In genomic region chr17:72126575-72127486, GRCh38 we compare ENCODE assay signal across 1 cellular context.
TF ChIP-seq lines count a peak whose summit lies in the region.

No MANE protein-coding gene starts in this region.

TF ChIP-seq in HepG2, 621 proteins besides CTCF, POLR2A, EP300 and RAD21 (continued from another document and continues in another):
- TF ChIP-seq, protein P1, sequence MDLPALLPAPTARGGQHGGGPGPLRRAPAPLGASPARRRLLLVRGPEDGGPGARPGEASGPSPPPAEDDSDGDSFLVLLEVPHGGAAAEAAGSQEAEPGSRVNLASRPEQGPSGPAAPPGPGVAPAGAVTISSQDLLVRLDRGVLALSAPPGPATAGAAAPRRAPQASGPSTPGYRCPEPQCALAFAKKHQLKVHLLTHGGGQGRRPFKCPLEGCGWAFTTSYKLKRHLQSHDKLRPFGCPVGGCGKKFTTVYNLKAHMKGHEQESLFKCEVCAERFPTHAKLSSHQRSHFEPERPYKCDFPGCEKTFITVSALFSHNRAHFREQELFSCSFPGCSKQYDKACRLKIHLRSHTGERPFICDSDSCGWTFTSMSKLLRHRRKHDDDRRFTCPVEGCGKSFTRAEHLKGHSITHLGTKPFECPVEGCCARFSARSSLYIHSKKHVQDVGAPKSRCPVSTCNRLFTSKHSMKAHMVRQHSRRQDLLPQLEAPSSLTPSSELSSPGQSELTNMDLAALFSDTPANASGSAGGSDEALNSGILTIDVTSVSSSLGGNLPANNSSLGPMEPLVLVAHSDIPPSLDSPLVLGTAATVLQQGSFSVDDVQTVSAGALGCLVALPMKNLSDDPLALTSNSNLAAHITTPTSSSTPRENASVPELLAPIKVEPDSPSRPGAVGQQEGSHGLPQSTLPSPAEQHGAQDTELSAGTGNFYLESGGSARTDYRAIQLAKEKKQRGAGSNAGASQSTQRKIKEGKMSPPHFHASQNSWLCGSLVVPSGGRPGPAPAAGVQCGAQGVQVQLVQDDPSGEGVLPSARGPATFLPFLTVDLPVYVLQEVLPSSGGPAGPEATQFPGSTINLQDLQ (CRISPR knock-in tag; IDR thresholded peaks at IDR 0.05), result no peak
- peak; percentile 35; the same call in 1 of the 2 replicates for TF ChIP-seq HIC2 (CRISPR knock-in tag; IDR thresholded peaks at IDR 0.05; ENCODE audit: low read depth)
- TF ChIP-seq ELF4 (CRISPR knock-in tag; IDR thresholded peaks at IDR 0.05; ENCODE audit: borderline replicate concordance), result no peak; the same call in 1 of the 2 replicates
- TF ChIP-seq TCF7 (IDR thresholded peaks at IDR 0.05; ENCODE audit: low read depth), result peak; percentile 75
- TF ChIP-seq MEIS2 (CRISPR knock-in tag; IDR thresholded peaks at IDR 0.05), result peak; percentile 48; the same call in 1 of the 2 replicates
- no peak for TF ChIP-seq TEF (CRISPR knock-in tag; IDR thresholded peaks at IDR 0.05)
- peak; percentile 32; the same call in 1 of the 2 replicates for TF ChIP-seq TP53 (CRISPR knock-in tag; conservative IDR thresholded peaks at IDR 0.05)
- TF ChIP-seq, protein P2, sequence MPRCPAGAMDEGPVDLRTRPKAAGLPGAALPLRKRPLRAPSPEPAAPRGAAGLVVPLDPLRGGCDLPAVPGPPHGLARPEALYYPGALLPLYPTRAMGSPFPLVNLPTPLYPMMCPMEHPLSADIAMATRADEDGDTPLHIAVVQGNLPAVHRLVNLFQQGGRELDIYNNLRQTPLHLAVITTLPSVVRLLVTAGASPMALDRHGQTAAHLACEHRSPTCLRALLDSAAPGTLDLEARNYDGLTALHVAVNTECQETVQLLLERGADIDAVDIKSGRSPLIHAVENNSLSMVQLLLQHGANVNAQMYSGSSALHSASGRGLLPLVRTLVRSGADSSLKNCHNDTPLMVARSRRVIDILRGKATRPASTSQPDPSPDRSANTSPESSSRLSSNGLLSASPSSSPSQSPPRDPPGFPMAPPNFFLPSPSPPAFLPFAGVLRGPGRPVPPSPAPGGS (CRISPR knock-in tag; IDR thresholded peaks at IDR 0.05), result 0 out of 2 replicates have a peak, but pooled peaks have one; percentile 28
- no peak for TF ChIP-seq ZNF75D (CRISPR knock-in tag; IDR thresholded peaks at IDR 0.05; ENCODE audit: borderline replicate concordance)
- TF ChIP-seq ZNF143 (CRISPR knock-in tag; IDR thresholded peaks at IDR 0.05), result no peak
- TF ChIP-seq KDM5B (CRISPR knock-in tag; IDR thresholded peaks at IDR 0.05; ENCODE audit: borderline replicate concordance), result no peak
- TF ChIP-seq TBX2 (CRISPR knock-in tag; IDR thresholded peaks at IDR 0.05; ENCODE audit: borderline replicate concordance), result no peak
- peak; percentile 4; the same call in 1 of the 2 replicates for TF ChIP-seq CEBPG (CRISPR knock-in tag; IDR thresholded peaks at IDR 0.05)
- TF ChIP-seq ZBED4 (CRISPR knock-in tag; IDR thresholded peaks at IDR 0.05; ENCODE audit: borderline replicate concordance), result peak; percentile 59; the same call in 1 of the 2 replicates
- 0 out of 2 replicates have a peak, but pooled peaks have one; percentile 7 for TF ChIP-seq MIXL1 (CRISPR knock-in tag; IDR thresholded peaks at IDR 0.05)
- TF ChIP-seq ZNF317 (CRISPR knock-in tag; IDR thresholded peaks at IDR 0.05), result 0 out of 2 replicates have a peak, but pooled peaks have one; percentile 64
- TF ChIP-seq ZNF337 (CRISPR knock-in tag; IDR thresholded peaks at IDR 0.05; ENCODE audit: borderline replicate concordance, low read depth), result peak; percentile 50; the same call in 1 of the 2 replicates
- TF ChIP-seq MEF2D (CRISPR knock-in tag; IDR thresholded peaks at IDR 0.05), result peak; percentile 61; the same call in 1 of the 2 replicates
- no peak for TF ChIP-seq ZFYVE20 (CRISPR knock-in tag; IDR thresholded peaks at IDR 0.05; ENCODE audit: borderline replicate concordance, low read depth)
- TF ChIP-seq NCOR1 (IDR thresholded peaks at IDR 0.05; ENCODE audit: borderline replicate concordance, low read length), result no peak
- TF ChIP-seq KDM4B (CRISPR knock-in tag; IDR thresholded peaks at IDR 0.05), result peak; percentile 62; the same call in 1 of the 2 replicates
- TF ChIP-seq ZNF10 (CRISPR knock-in tag; IDR thresholded peaks at IDR 0.05; ENCODE audit: borderline replicate concordance, low read depth), result no peak
- no peak for TF ChIP-seq RNF2 (conservative IDR thresholded peaks at IDR 0.05; ENCODE audit: low read depth)
- TF ChIP-seq ZNF550 (CRISPR knock-in tag; IDR thresholded peaks at IDR 0.05; ENCODE audit: borderline replicate concordance), result no peak
- no peak for TF ChIP-seq SRSF9 (IDR thresholded peaks at IDR 0.05; ENCODE audit: borderline replicate concordance, insufficient read depth, low read depth, low read length, poor library complexity, severe bottlenecking)
- TF ChIP-seq FOXK1 (CRISPR knock-in tag; IDR thresholded peaks at IDR 0.05; ENCODE audit: borderline replicate concordance, low read depth), result peak; percentile 56; the same call in 1 of the 2 replicates
- peak; percentile 49; the same call in 1 of the 2 replicates for TF ChIP-seq ZNF605 (CRISPR knock-in tag; IDR thresholded peaks at IDR 0.05)
- TF ChIP-seq ZNF766 (CRISPR knock-in tag; IDR thresholded peaks at IDR 0.05; ENCODE audit: borderline replicate concordance), result no peak
- peak; percentile 32 for TF ChIP-seq XRCC5 (optimal IDR thresholded peaks at IDR 0.05; ENCODE audit: low read length)
- TF ChIP-seq KDM3A (CRISPR knock-in tag; IDR thresholded peaks at IDR 0.05; ENCODE audit: low read depth), result no peak
- peak; percentile 18 for TF ChIP-seq CHD2 (IDR thresholded peaks at IDR 0.05; ENCODE audit: low read depth, low read length)
- peak; percentile 79; the same call in 1 of the 2 replicates for TF ChIP-seq RXRA (CRISPR knock-in tag; IDR thresholded peaks at IDR 0.05)
- TF ChIP-seq AHR (CRISPR knock-in tag; IDR thresholded peaks at IDR 0.05), result no peak
- no peak for TF ChIP-seq JDP2 (CRISPR knock-in tag; IDR thresholded peaks at IDR 0.05; ENCODE audit: borderline replicate concordance)
- TF ChIP-seq KDM2A (CRISPR knock-in tag; IDR thresholded peaks at IDR 0.05; ENCODE audit: borderline replicate concordance, low read depth), result peak; percentile 18
- peak; percentile 52; the same call in 1 of the 2 replicates for TF ChIP-seq SIX1 (CRISPR knock-in tag; IDR thresholded peaks at IDR 0.05; ENCODE audit: borderline replicate concordance)
- TF ChIP-seq NR1H2 (CRISPR knock-in tag; IDR thresholded peaks at IDR 0.05; ENCODE audit: borderline replicate concordance, low read depth), result no peak
- peak; percentile 81 for TF ChIP-seq HMG20A (CRISPR knock-in tag; IDR thresholded peaks at IDR 0.05; ENCODE audit: borderline replicate concordance)
- no peak for TF ChIP-seq TRIM22 (IDR thresholded peaks at IDR 0.05)
- TF ChIP-seq DMTF1 (CRISPR knock-in tag; IDR thresholded peaks at IDR 0.05), result no peak
- TF ChIP-seq ZNF615 (CRISPR knock-in tag; IDR thresholded peaks at IDR 0.05; ENCODE audit: borderline replicate concordance), result no peak
- no peak for TF ChIP-seq SP2 (CRISPR knock-in tag; IDR thresholded peaks at IDR 0.05)
- peak; percentile 93 for TF ChIP-seq BCL6 (CRISPR knock-in tag; IDR thresholded peaks at IDR 0.05)
- no peak for TF ChIP-seq ARNTL (CRISPR knock-in tag; IDR thresholded peaks at IDR 0.05)
- TF ChIP-seq, protein P3, sequence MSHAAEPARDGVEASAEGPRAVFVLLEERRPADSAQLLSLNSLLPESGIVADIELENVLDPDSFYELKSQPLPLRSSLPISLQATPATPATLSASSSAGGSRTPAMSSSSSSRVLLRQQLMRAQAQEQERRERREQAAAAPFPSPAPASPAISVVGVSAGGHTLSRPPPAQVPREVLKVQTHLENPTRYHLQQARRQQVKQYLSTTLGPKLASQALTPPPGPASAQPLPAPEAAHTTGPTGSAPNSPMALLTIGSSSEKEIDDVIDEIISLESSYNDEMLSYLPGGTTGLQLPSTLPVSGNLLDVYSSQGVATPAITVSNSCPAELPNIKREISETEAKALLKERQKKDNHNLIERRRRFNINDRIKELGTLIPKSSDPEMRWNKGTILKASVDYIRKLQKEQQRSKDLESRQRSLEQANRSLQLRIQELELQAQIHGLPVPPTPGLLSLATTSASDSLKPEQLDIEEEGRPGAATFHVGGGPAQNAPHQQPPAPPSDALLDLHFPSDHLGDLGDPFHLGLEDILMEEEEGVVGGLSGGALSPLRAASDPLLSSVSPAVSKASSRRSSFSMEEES (CRISPR knock-in tag; IDR thresholded peaks at IDR 0.05), result 0 out of 2 replicates have a peak, but pooled peaks have one; percentile 4
- TF ChIP-seq SOX13 (IDR thresholded peaks at IDR 0.05), result no peak
- TF ChIP-seq SOX13 (CRISPR knock-in tag; conservative IDR thresholded peaks at IDR 0.05 in 1 of 2, IDR thresholded peaks at IDR 0.05 in 1 of 2), result peak in 1 of 2 experiments; percentile 74; a peak in 2 of 4 replicates
- peak; percentile 92 for TF ChIP-seq CBFB (CRISPR knock-in tag; IDR thresholded peaks at IDR 0.05)
- TF ChIP-seq SOX6 (IDR thresholded peaks at IDR 0.05), result no peak
- TF ChIP-seq SOX6 (CRISPR knock-in tag; IDR thresholded peaks at IDR 0.05), result peak; percentile 78
- peak; percentile 95 for TF ChIP-seq AGO2 (optimal IDR thresholded peaks at IDR 0.05; ENCODE audit: low read depth, low read length)
- TF ChIP-seq SALL1 (CRISPR knock-in tag; IDR thresholded peaks at IDR 0.05), result peak; percentile 30; the same call in 1 of the 2 replicates
- TF ChIP-seq ZNF580 (CRISPR knock-in tag; IDR thresholded peaks at IDR 0.05; ENCODE audit: borderline replicate concordance, low read depth), result peak; percentile 21; the same call in 1 of the 2 replicates
- no peak for TF ChIP-seq ZNF468 (CRISPR knock-in tag; IDR thresholded peaks at IDR 0.05)
